ENCODE assay signal across 8 cellular contexts in the genomic region with DNA sequence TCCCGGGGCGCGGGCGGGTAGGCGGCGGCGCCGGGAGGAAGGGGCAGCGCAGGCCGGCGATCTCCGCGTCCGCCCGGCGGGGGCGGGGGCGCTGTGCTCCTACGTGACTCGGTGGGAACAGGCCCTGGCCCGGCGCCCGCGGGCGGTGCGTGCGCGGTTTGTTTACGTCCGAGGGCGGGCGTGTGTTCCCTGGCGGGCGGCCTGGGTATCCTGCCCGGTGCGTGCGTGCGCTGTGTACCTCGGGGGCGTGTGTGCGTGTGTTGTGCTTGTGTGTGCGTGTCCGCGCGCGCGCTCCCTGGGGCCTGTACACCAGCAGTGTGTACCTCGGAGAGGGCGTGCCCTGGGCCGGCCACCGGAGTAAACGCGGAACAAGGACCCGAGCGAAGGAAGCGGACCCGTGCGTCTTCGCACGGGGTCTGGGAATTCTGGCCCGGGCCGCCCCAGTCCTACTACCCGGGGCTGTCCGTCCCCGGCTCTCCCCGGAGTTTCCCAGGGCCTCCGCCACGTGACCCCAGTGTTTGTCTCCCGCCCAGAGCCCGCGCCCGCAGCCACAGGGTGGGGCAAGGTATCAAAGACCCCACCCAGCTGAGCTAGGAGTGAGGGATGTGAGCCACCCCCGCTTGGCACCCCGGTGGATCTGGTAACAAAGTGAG. TPM values are rescaled to one million over a fixed set of nuclear protein-coding genes. Genes with fewer than 3 reads are reported as not detected.
DNase-seq lines count a peak whose midpoint lies in the region; ATAC-seq and TF ChIP-seq lines count a peak whose summit lies in the region.

No MANE protein-coding gene starts in this region.

- intact Hi-C loops in left lung (cut with DNase I): no loop called here

- peaks cover 20 to 38% of the 10 kb centered on the region in 2 donors for H3K4me1 ChIP-seq in left lung

- ATAC-seq in GM21367 (IDR thresholded peaks at IDR 0.05; ENCODE audit: unreplicated experiment) (peak; percentile 10), left lung (peak; percentile 63), GM21619 (IDR thresholded peaks at IDR 0.05; ENCODE audit: unreplicated experiment) (no peak)
- peak; percentile 38 to 40 for ATAC-seq in activated CD4-positive, CD25-positive, alpha-beta regulatory T cell treated with anti-CD3 and anti-CD28 coated beads, Interleukin-2, amount 50 U/mL, for 24 hours

- H3K27ac ChIP-seq in coronary artery: peak overlapping the region; percentile 99
- peak overlapping the region; percentile 95 for H3K27ac ChIP-seq in left lung

- no peaks in the 10 kb centered on the region for H3K36me3 ChIP-seq in left lung

- DNase-seq in CD1c-positive myeloid dendritic cell (ENCODE audit: extremely low spot score): peak; percentile 93
- DNase-seq in coronary artery (ENCODE audit: low spot score): peak; percentile 97
- peak; percentile 84 to 94 for DNase-seq in left lung
- DNase-seq in stimulated activated CD4-positive, alpha-beta T cell treated with anti-CD3 and anti-CD28 coated beads, Interleukin-4, amount 100 ng/mL, for 24 hours: peak; percentile 54

- TF ChIP-seq CTCF in LNCAP (IDR thresholded peaks at IDR 0.05) (peak; percentile 18; the same call in 1 of the 2 replicates), coronary artery (IDR thresholded peaks at IDR 0.05) (peak; percentile 13), left lung (IDR thresholded peaks at IDR 0.05) (peak in 1 of 2 donors; percentile 32)

- H3K9me3 ChIP-seq in left lung: no peaks in the 10 kb centered on the region

- H3K4me3 ChIP-seq in coronary artery: peak overlapping the region; percentile 92
- H3K4me3 ChIP-seq in left lung: peak overlapping the region; percentile 71 to 79

- no peaks in the 10 kb centered on the region for H3K27me3 ChIP-seq in left lung

RNA-seq across cellular contexts. Expression of gene MAFF, which starts 0.8 kb away (rescaled TPM):
- total RNA-seq in left lung: 10 to 100 TPM; 12.1 to 17.1 TPM

RNA-seq across cellular contexts. Expression of gene PLA2G6, which starts 20.9 kb away (rescaled TPM):
- total RNA-seq in left lung: 10 to 100 TPM; 30.9 to 39.0 TPM
